ENCODE assay signal across 15 cellular contexts in genomic region chr21:39633770-39634181, GRCh38. TPM values are rescaled to one million over a fixed set of nuclear protein-coding genes. Genes with fewer than 3 reads are reported as not detected.
DNase-seq lines count a peak whose midpoint lies in the region; ATAC-seq, FAIRE-seq and TF ChIP-seq lines count a peak whose summit lies in the region.
"Had no signal": no experiment of that assay in that cellular context is flagged by ENCODE, and none has a peak within 500 bp of the region (broad histone marks: within the 10 kb centered on the region; RNA-seq: fewer than 3 reads in every experiment).

No MANE protein-coding gene starts in this region.

- no peak overlapping the region for H3K9ac ChIP-seq in endothelial cell of umbilical vein (replicated peaks; ENCODE audit: extremely low read depth, insufficient read depth, low read length)

- H3K4me1 ChIP-seq in PC-9 (replicated peaks; ENCODE audit: insufficient read depth): no peaks in the 10 kb centered on the region
- no peaks in the 10 kb centered on the region for H3K4me1 ChIP-seq in endothelial cell of umbilical vein (ENCODE audit: control insufficient read depth, extremely low read depth, insufficient read depth, low read length)
- H3K4me1 ChIP-seq in osteoblast (ENCODE audit: insufficient read depth, low read length): peaks cover 33% of the 10 kb centered on the region
- peaks cover 0 to 51% (median 4%) of the 10 kb centered on the region in 4 donors for H3K4me1 ChIP-seq in Peyer's patch
- H3K4me1 ChIP-seq in mucosa of descending colon (ENCODE audit: low read depth): peaks cover 9% of the 10 kb centered on the region

- H3K36me3 ChIP-seq in PC-9 (ENCODE audit: low read depth): no peaks in the 10 kb centered on the region
- no peaks in the 10 kb centered on the region for H3K36me3 ChIP-seq in endothelial cell of umbilical vein (ENCODE audit: control insufficient read depth in 2 of 2, extremely low read depth in 1 of 2, insufficient read depth in 2 of 2, low read length in 2 of 2)
- H3K36me3 ChIP-seq in osteoblast (ENCODE audit: insufficient read depth, low read length): no peaks in the 10 kb centered on the region
- no peaks in the 10 kb centered on the region for H3K36me3 ChIP-seq in Peyer's patch
- H3K36me3 ChIP-seq in mucosa of descending colon (ENCODE audit: low read depth): no peaks in the 10 kb centered on the region
- H3K36me3 ChIP-seq: neutrophil had no signal

- no peak for FAIRE-seq in endothelial cell of umbilical vein (lab: Jason Lieb, UNC)
- FAIRE-seq: D721Med had no signal

- intact Hi-C loops in PC-9 (cut with micrococcal nuclease; ENCODE audit: unreplicated experiment): no loop called here
- intact Hi-C loops in endothelial cell of umbilical vein (cut with micrococcal nuclease): no loop called here
- intact Hi-C loops in mucosa of descending colon (cut with DNase I, micrococcal nuclease): no loop called here

- CTCF ChIA-PET in PC-9 (lab: Charles Lee): no interaction called here
- CTCF ChIA-PET in endothelial cell of umbilical vein (lab: Charles Lee): no interaction called here

- no peaks in the 10 kb centered on the region for H3F3A ChIP-seq in PC-9 (ENCODE audit: insufficient read depth, low read depth)

- H3K9me2 ChIP-seq in PC-9 (ENCODE audit: insufficient read depth): no peaks in the 10 kb centered on the region

- DNase-seq in EH (ENCODE audit: low read depth) (peak; percentile 98), PC-9 (peak in 1 of 2 experiments; percentile 64), endothelial cell of umbilical vein (ENCODE audit: low read depth, low spot score) (no peak), osteoblast (ENCODE audit: insufficient read length, low spot score, missing footprints) (peak; percentile 96), Peyer's patch (no peak), mucosa of descending colon (no peak), NOMO-1 treated with DMSO at 0.1 percent for 48 hours (lab: John Stamatoyannopoulos, UW; ENCODE audit: unreplicated experiment) (no peak)
- DNase-seq in NK-92 treated with Interleukin-12 subunit alpha and Interleukin-12 subunit beta, amount 100 ng/mL, for 24 hours (lab: John Stamatoyannopoulos, UW): no peak
- DNase-seq: activated CD4-positive, alpha-beta T cell treated with anti-CD3 and anti-CD28 coated beads, Interleukin-2, amount 50 U/mL, for 4 hours; activated naive CD8-positive, alpha-beta T cell treated with anti-CD3 and anti-CD28 coated beads, Interleukin-2, amount 10 ng/mL, durations not matched to agents 7 days and 5 days; left cardiac atrium; stimulated activated CD4-positive, alpha-beta T cell treated with anti-CD3 and anti-CD28 coated beads, Interleukin-4, amount 100 ng/mL, for 4 hours had no signal

- TF ChIP-seq POLR2A in endothelial cell of umbilical vein (IDR thresholded peaks at IDR 0.05; ENCODE audit: low read depth, low read length) (no peak), Peyer's patch (IDR thresholded peaks at IDR 0.05) (no peak)

- H3K4me2 ChIP-seq in PC-9 (no peak overlapping the region), endothelial cell of umbilical vein (ENCODE audit: insufficient read depth, low read length) (no peak overlapping the region), osteoblast (ENCODE audit: insufficient read depth, low read length) (peak overlapping the region; percentile 62)

- no peak for TF ChIP-seq CTCF in PC-9 (conservative IDR thresholded peaks at IDR 0.05)
- TF ChIP-seq CTCF in endothelial cell of umbilical vein (IDR thresholded peaks at IDR 0.05; ENCODE audit: extremely low read depth in 1 of 2, insufficient read depth in 1 of 2, low read depth in 1 of 2, low read length in 2 of 2): no peak
- no peak for TF ChIP-seq CTCF in osteoblast (IDR thresholded peaks at IDR 0.05; ENCODE audit: extremely low read depth, low read depth, low read length)
- no peak for TF ChIP-seq CTCF in Peyer's patch (IDR thresholded peaks at IDR 0.05)
- no peak for TF ChIP-seq CTCF in mucosa of descending colon (IDR thresholded peaks at IDR 0.05)

- H2AFZ ChIP-seq in PC-9 (no peak overlapping the region), endothelial cell of umbilical vein (ENCODE audit: low read depth, low read length) (no peak overlapping the region), osteoblast (ENCODE audit: low read length) (peak overlapping the region; percentile 70)

- dilution Hi-C loops in endothelial cell of umbilical vein (cut with MboI; ENCODE audit: extremely low pct_ligation_motif_present, low sequenced_read_pairs): no loop called here

- H3K27me3 ChIP-seq in PC-9 (ENCODE audit: insufficient read depth, low read depth) (peaks cover 43% of the 10 kb centered on the region), endothelial cell of umbilical vein (ENCODE audit: control insufficient read depth in 2 of 2, insufficient read depth in 2 of 2, low read length in 2 of 2) (no peaks in the 10 kb centered on the region), osteoblast (ENCODE audit: insufficient read depth, low read length) (no peaks in the 10 kb centered on the region), Peyer's patch (no peaks in the 10 kb centered on the region)

- no peaks in the 10 kb centered on the region for H4K20me1 ChIP-seq in PC-9 (ENCODE audit: insufficient read depth)
- no peaks in the 10 kb centered on the region for H4K20me1 ChIP-seq in endothelial cell of umbilical vein (replicated peaks; ENCODE audit: control insufficient read depth, extremely low read depth, insufficient read depth, low read length)
- no peaks in the 10 kb centered on the region for H4K20me1 ChIP-seq in osteoblast (ENCODE audit: insufficient read depth, low read length)

- H3K79me2 ChIP-seq in PC-9 (ENCODE audit: low read depth) (no peaks in the 10 kb centered on the region), endothelial cell of umbilical vein (ENCODE audit: control insufficient read depth, insufficient read depth, low read length) (no peaks in the 10 kb centered on the region), osteoblast (ENCODE audit: insufficient read depth, low read length) (no peaks in the 10 kb centered on the region)

- BruUV-seq in PC-9 (replicated peaks; lab: Mats Ljungman, UMichigan): no TSS peak
- no TSS peak for BruUV-seq in endothelial cell of umbilical vein (replicated peaks; lab: Mats Ljungman, UMichigan)

- H3K9me1 ChIP-seq in endothelial cell of umbilical vein (replicated peaks; ENCODE audit: control insufficient read depth, extremely low read depth, insufficient read depth, low read length): no peaks in the 10 kb centered on the region

- H3K27ac ChIP-seq in PC-9 (peak overlapping the region; percentile 44), endothelial cell of umbilical vein (ENCODE audit: insufficient read depth, low read depth, low read length) (no peak overlapping the region), osteoblast (ENCODE audit: low read depth, low read length) (peak overlapping the region; percentile 90), Peyer's patch (peak overlapping the region in 2 of 4 donors; percentile 61)
- H3K27ac ChIP-seq: neutrophil, SK-N-MC had no signal

- H3K9me3 ChIP-seq in PC-9 (ENCODE audit: insufficient read depth, low read depth) (no peaks in the 10 kb centered on the region), endothelial cell of umbilical vein (replicated peaks; ENCODE audit: control insufficient read depth, insufficient read depth, low read length) (no peaks in the 10 kb centered on the region), osteoblast (ENCODE audit: low read depth, low read length) (no peaks in the 10 kb centered on the region), Peyer's patch (no peaks in the 10 kb centered on the region), mucosa of descending colon (no peaks in the 10 kb centered on the region)
- H3K9me3 ChIP-seq: neutrophil had no signal

- POLR2A ChIA-PET in PC-9 (lab: Charles Lee; ENCODE audit: unreplicated experiment) (no interaction called here), endothelial cell of umbilical vein (lab: Charles Lee) (no interaction called here)

- H3K4me3 ChIP-seq in PC-9 (no peak overlapping the region), endothelial cell of umbilical vein (replicated peaks in 1 of 3; ENCODE audit: insufficient read depth in 1 of 3, low read depth in 1 of 3, low read length in 3 of 3) (no peak overlapping the region), osteoblast (ENCODE audit: insufficient read depth, low read length) (peak overlapping the region; percentile 36), Peyer's patch (peak overlapping the region in 1 of 4 donors; percentile 19), mucosa of descending colon (no peak overlapping the region)
- H3K4me3 ChIP-seq: SK-N-MC had no signal

- no peak for ATAC-seq in mucosa of descending colon
- ATAC-seq: left cardiac atrium had no signal

TF ChIP-seq in endothelial cell of umbilical vein, 7 proteins besides CTCF, POLR2A, EP300 and RAD21:
- no peak for TF ChIP-seq MYC (IDR thresholded peaks at IDR 0.05; ENCODE audit: low read depth, low read length)
- peak; percentile 46 for TF ChIP-seq FOS (IDR thresholded peaks at IDR 0.05; ENCODE audit: borderline replicate concordance, insufficient read depth, low read length)

RNA-seq across cellular contexts. Expression of gene B3GALT5, which starts 21.0 kb away (rescaled TPM):
- total RNA-seq in PC-9 (2021): 0.09 and 0.25 TPM in 2 replicates
- not detected in 2 replicates for total RNA-seq in endothelial cell of umbilical vein
- 0.03 and 0.04 TPM in 2 replicates for polyA plus RNA-seq in endothelial cell of umbilical vein
- 0.01 TPM in 1 of 2 replicates, not detected in the other for polyA plus RNA-seq in endothelial cell of umbilical vein (2011; cell fraction: cytosol; rRNA removed)
- polyA plus RNA-seq in endothelial cell of umbilical vein (2011; cell fraction: nucleus; rRNA removed): 0.04 TPM in 2 replicates
- polyA plus RNA-seq in endothelial cell of umbilical vein (2012): 0.01 TPM in 1 of 2 replicates, not detected in the other
- 0.19 and 0.36 TPM in 2 replicates for polyA minus RNA-seq in endothelial cell of umbilical vein
- polyA minus RNA-seq in endothelial cell of umbilical vein (2011; cell fraction: cytosol; rRNA and poly(A)+ RNA removed): not detected
- 0.19 TPM in 1 of 2 replicates, not detected in the other for polyA minus RNA-seq in endothelial cell of umbilical vein (2011; cell fraction: nucleus; rRNA and poly(A)+ RNA removed)
- under 0.01 TPM in 2 replicates for total RNA-seq in osteoblast
- total RNA-seq in Peyer's patch: 100 to 1,000 TPM in 3 of 4 donors, 10 to 100 TPM in 1; 16.5 to 147 (median 125) TPM
- total RNA-seq in mucosa of descending colon: 100 to 1,000 TPM in 2 of 3 donors, 10 to 100 TPM in 1; 36.4 to 149 (median 130) TPM
- total RNA-seq: activated naive CD8-positive, alpha-beta T cell treated with anti-CD3 and anti-CD28 coated beads, Interleukin-2, amount 10 ng/mL, durations not matched to agents 7 days and 5 days had no signal

Comparison
In these comparisons a context has a peak if more than half of its experiments do, and no peak if none do; other contexts are left out.
1. DNase-seq: peak in EH (single experiment) and osteoblast (single experiment); none in endothelial cell of umbilical vein (single experiment), Peyer's patch (0 of 3), mucosa of descending colon (0 of 3), NOMO-1 treated with DMSO at 0.1 percent for 48 hours (single experiment) and NK-92 treated with Interleukin-12 subunit alpha and Interleukin-12 subunit beta, amount 100 ng/mL, for 24 hours (single experiment).
2. RNA of gene B3GALT5, which starts 21.0 kb away (total RNA-seq): 36.4 to 149 TPM in mucosa of descending colon and 16.5 to 147 TPM in Peyer's patch; 0.09 to 0.25 TPM in PC-9, not detected in endothelial cell of umbilical vein and under 0.01 TPM in osteoblast; every median in the first group is over 10 times any median in the second.